8 cellular contexts compared by ENCODE assay signal in the genomic region with DNA sequence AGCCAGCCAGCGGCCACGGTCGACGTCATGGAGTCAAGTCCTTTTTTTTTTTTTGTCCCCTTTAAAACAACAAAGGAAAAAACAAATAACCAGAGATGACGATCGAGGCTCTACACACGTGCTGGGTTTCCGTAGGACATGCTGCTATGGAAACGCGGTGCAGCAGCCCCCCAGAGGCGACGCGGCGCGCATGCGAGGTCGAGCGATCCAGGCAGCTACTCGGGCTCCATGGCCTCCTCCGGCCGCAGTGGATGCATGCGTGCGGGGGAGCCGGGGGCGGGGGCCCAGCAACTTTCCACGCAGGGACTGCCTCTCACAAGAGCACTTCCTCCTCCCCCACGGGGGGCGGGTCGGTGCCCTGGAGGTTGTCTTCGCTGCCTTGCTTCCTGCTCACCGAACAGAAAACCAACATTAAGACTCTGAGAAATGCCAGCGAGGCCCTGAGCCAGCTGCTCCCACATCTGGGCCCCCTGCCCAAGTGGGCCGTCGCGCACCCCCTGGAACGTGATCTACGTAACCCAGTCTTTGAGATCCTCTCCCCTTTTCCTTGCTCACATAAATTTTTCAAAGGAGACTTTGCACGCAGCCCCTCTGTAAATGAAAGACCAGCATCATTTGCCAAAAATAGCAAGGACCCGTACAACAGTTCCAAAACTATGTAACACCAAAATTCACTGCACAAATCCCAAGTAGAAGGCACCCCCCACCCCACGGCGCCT. TPM values are rescaled to one million over a fixed set of nuclear protein-coding genes. Genes with fewer than 3 reads are reported as not detected.
A peak's percentile ranks its signal among the peaks of the same experiment; 100 is the strongest.
DNase-seq lines count a peak whose midpoint lies in the region; ATAC-seq and TF ChIP-seq lines count a peak whose summit lies in the region.

No MANE protein-coding gene starts in this region.

- POLR2A ChIA-PET in RWPE1 (lab: Yijun Ruan, JAX; ENCODE audit: low non-redundant PET): no interaction called here

- no peak overlapping the region for H2AK5ac ChIP-seq in H9 (ENCODE audit: insufficient read length, low read length)

- CTCF ChIA-PET in RWPE1 (lab: Yijun Ruan, JAX): no interaction called here

- H3K79me2 ChIP-seq in H9 (ENCODE audit: insufficient read depth, low read length) (no peaks in the 10 kb centered on the region), osteoblast (ENCODE audit: insufficient read depth, low read length) (no peaks in the 10 kb centered on the region)

- H3K56ac ChIP-seq in H9 (ENCODE audit: insufficient read length, low read depth, low read length): no peak overlapping the region

- H2BK5ac ChIP-seq in H9 (ENCODE audit: insufficient read length, low read length): no peak overlapping the region

- H3K9me3 ChIP-seq in H9 (ENCODE audit: control insufficient read depth, low read depth, low read length) (no peaks in the 10 kb centered on the region), osteoblast (ENCODE audit: low read depth, low read length) (no peaks in the 10 kb centered on the region), subcutaneous abdominal adipose tissue (ENCODE audit: control insufficient read depth in 5 of 5, low read length in 5 of 5) (no peaks in the 10 kb centered on the region)

- H3K36me3 ChIP-seq in osteoblast (ENCODE audit: insufficient read depth, low read length): peaks cover 18% of the 10 kb centered on the region
- H3K36me3 ChIP-seq in subcutaneous abdominal adipose tissue (ENCODE audit: control insufficient read depth in 5 of 5, insufficient read depth in 5 of 5, low read length in 5 of 5): peaks cover 3 to 75% (median 55%) of the 10 kb centered on the region in 5 donors

- H4K5ac ChIP-seq in H9 (ENCODE audit: insufficient read length, low read depth, low read length): no peak overlapping the region

- H2AFZ ChIP-seq in H9 (ENCODE audit: low read length) (no peak overlapping the region), osteoblast (ENCODE audit: low read length) (no peak overlapping the region)

- no peak overlapping the region for H4K8ac ChIP-seq in H9 (replicated peaks; ENCODE audit: insufficient read length, low read depth, low read length)

- 0 out of 5 replicates have a peak overlapping the region, but pooled peaks of 1 of the 2 experiments have one; percentile 42 for H3K4me3 Mint-ChIP-seq in H9

- ATAC-seq in esophagus mucosa: peak; percentile 33

- H2BK120ac ChIP-seq in H9 (ENCODE audit: low read depth, low read length, poor library complexity, severe bottlenecking): no peak overlapping the region

- H3K23me2 ChIP-seq in H9 (ENCODE audit: insufficient read length, low read depth, low read length, poor library complexity, severe bottlenecking): no peaks in the 10 kb centered on the region

- no peak overlapping the region for H2BK12ac ChIP-seq in H9 (ENCODE audit: insufficient read length, low read depth, low read length)

- H3K79me1 ChIP-seq in H9 (ENCODE audit: insufficient read depth, low read depth, low read length, poor library complexity, severe bottlenecking): no peaks in the 10 kb centered on the region

- no peak overlapping the region for H3T11ph ChIP-seq in H9 (ENCODE audit: low read length)

- H3K27ac ChIP-seq in H9 (ENCODE audit: insufficient read length, low read depth, low read length): no peak overlapping the region
- peak overlapping the region; percentile 12 for H3K27ac ChIP-seq in osteoblast (ENCODE audit: low read depth, low read length)
- H3K27ac ChIP-seq in subcutaneous abdominal adipose tissue (ENCODE audit: low read depth, low read length): no peak overlapping the region
- H3K27ac ChIP-seq in RWPE1: no peak overlapping the region

- DNase-seq in H9: peak; percentile 69
- peak; percentile 88 to 97 for DNase-seq in activated CD8-positive, alpha-beta memory T cell treated with anti-CD3 and anti-CD28 coated beads for 1 hour (ENCODE audit: extremely low read depth in 1 of 2, low read depth in 1 of 2)
- DNase-seq in osteoblast (ENCODE audit: insufficient read length, low spot score, missing footprints): peak; percentile 91
- DNase-seq in NCI-H446 (lab: John Stamatoyannopoulos, UW): no peak
- no peak for DNase-seq in inferior parietal cortex (ENCODE audit: extremely low spot score)
- DNase-seq in RWPE1 (ENCODE audit: low spot score): no peak

- H3K4me1 Mint-ChIP-seq in H9: peaks cover 25 to 40% of the 10 kb centered on the region in 2 experiments

- no peaks in the 10 kb centered on the region for H3K27me3 Mint-ChIP-seq in H9 (ENCODE audit: low read depth)

- H2BK15ac ChIP-seq in H9 (ENCODE audit: low read depth, low read length): no peak overlapping the region

- peaks cover 16 to 23% (median 21%) of the 10 kb centered on the region in 3 experiments; a peak in 6 of 7 replicates for H3K36me3 Mint-ChIP-seq in H9 (ENCODE audit: insufficient read depth in 1 of 3, low read depth in 3 of 3)

- no peak overlapping the region for H3K9ac ChIP-seq in H9 (ENCODE audit: extremely low read depth, insufficient read length, low read length)
- H3K9ac ChIP-seq in subcutaneous abdominal adipose tissue (ENCODE audit: low read length in 5 of 5): no peak overlapping the region

- no CpG with 5 or more reads among the region's 41 CpGs for WGBS in H9 (ENCODE audit: extremely low coverage, insufficient read length, low lambda C conversion rate)

- H3K9me3 Mint-ChIP-seq in H9: no peaks in the 10 kb centered on the region

- no peak overlapping the region for H3K23ac ChIP-seq in H9 (ENCODE audit: insufficient read length, low read depth, low read length)

- H2BK20ac ChIP-seq in H9 (ENCODE audit: low read depth, low read length, poor library complexity, severe bottlenecking): no peak overlapping the region

- H3K4me3 ChIP-seq in osteoblast (ENCODE audit: insufficient read depth, low read length) (peak overlapping the region; percentile 37), subcutaneous abdominal adipose tissue (ENCODE audit: low read depth in 1 of 5, low read length in 5 of 5) (peak overlapping the region in 3 of 5 donors; percentile 1 to 10 (median 6))

- H4K20me1 ChIP-seq in H9 (ENCODE audit: control insufficient read depth, insufficient read depth, insufficient read length): no peaks in the 10 kb centered on the region
- no peaks in the 10 kb centered on the region for H4K20me1 ChIP-seq in osteoblast (ENCODE audit: insufficient read depth, low read length)

- peak overlapping the region in 2 of 3 experiments; percentile 4 to 91; a peak in 4 of 7 replicates for H3K27ac Mint-ChIP-seq in H9

- H3K18ac ChIP-seq in H9 (ENCODE audit: insufficient read length, low read depth, low read length): no peak overlapping the region

- TF ChIP-seq CTCF in H9 (conservative IDR thresholded peaks at IDR 0.05) (no peak), osteoblast (IDR thresholded peaks at IDR 0.05; ENCODE audit: extremely low read depth, low read depth, low read length) (no peak), RWPE1 (conservative IDR thresholded peaks at IDR 0.05; ENCODE audit: low read depth) (no peak)

- no peaks in the 10 kb centered on the region for H3K27me3 ChIP-seq in H9 (ENCODE audit: insufficient read depth, low read length)
- H3K27me3 ChIP-seq in osteoblast (ENCODE audit: insufficient read depth, low read length): no peaks in the 10 kb centered on the region
- no peaks in the 10 kb centered on the region for H3K27me3 ChIP-seq in subcutaneous abdominal adipose tissue (ENCODE audit: control insufficient read depth in 5 of 5, insufficient read depth in 4 of 5, low read length in 5 of 5)

- H3K14ac ChIP-seq in H9 (ENCODE audit: insufficient read depth, low read length): no peak overlapping the region

- no peak overlapping the region for H4K91ac ChIP-seq in H9 (ENCODE audit: insufficient read length, low read depth, low read length)

- H3K4me1 ChIP-seq in H9 (ENCODE audit: insufficient read depth, low read length) (peaks cover 3% of the 10 kb centered on the region; the same call in 1 of the 2 replicates), osteoblast (ENCODE audit: insufficient read depth, low read length) (peaks cover 6% of the 10 kb centered on the region), subcutaneous abdominal adipose tissue (ENCODE audit: control insufficient read depth in 5 of 5, insufficient read depth in 5 of 5, low read length in 5 of 5) (peaks cover 0 to 29% (median 21%) of the 10 kb centered on the region in 5 donors)

- H3K4me2 ChIP-seq in H9 (ENCODE audit: insufficient read depth, insufficient read length, low read length) (no peak overlapping the region), osteoblast (ENCODE audit: insufficient read depth, low read length) (peak overlapping the region; percentile 55)

- no peak overlapping the region for H3K4ac ChIP-seq in H9 (ENCODE audit: low read depth, low read length)

RNA-seq across cellular contexts. Expression of a gene that starts 30.7 kb away (rescaled TPM):
- total RNA-seq in H9 (2021) (7.9 and 8.1 TPM in 2 replicates), esophagus mucosa (5.0 TPM), osteoblast (22.1 and 23.5 TPM in 2 replicates)

RNA-seq across cellular contexts. Expression of a gene that starts 55.9 kb away (rescaled TPM):
- total RNA-seq in H9 (2021) (22.4 and 24.7 TPM in 2 replicates), esophagus mucosa (17.5 TPM), osteoblast (22.8 and 23.9 TPM in 2 replicates)

Comparison
In these comparisons a context has a peak if more than half of its experiments do, and no peak if none do; other contexts are left out.
1. DNase-seq: peak in H9 (single experiment), activated CD8-positive, alpha-beta memory T cell treated with anti-CD3 and anti-CD28 coated beads for 1 hour (2 of 2) and osteoblast (single experiment); none in NCI-H446 (0 of 2), inferior parietal cortex (single experiment) and RWPE1 (single experiment).